In genomic region chr1:1381294-1381693, GRCh38 we compare ENCODE assay signal across 1 cellular context.
TF ChIP-seq lines count a peak whose summit lies in the region.

No MANE protein-coding gene starts in this region.

TF ChIP-seq in IMR-90, 13 proteins besides CTCF, POLR2A, EP300 and RAD21 (continued from another document):
- TF ChIP-seq ELK1 (IDR thresholded peaks at IDR 0.05; ENCODE audit: borderline replicate concordance, low read depth, low read length) (no peak), USF2 (IDR thresholded peaks at IDR 0.05; ENCODE audit: low read depth, low read length) (no peak), SMC3 (IDR thresholded peaks at IDR 0.05; ENCODE audit: low read depth, low read length) (no peak), MAFK (IDR thresholded peaks at IDR 0.05; ENCODE audit: low read depth, low read length) (no peak), CHD1 (IDR thresholded peaks at IDR 0.05; ENCODE audit: low read depth, low read length) (no peak)
TF ChIP-seq in IMR-90: peak in this region for 0.
